9 cellular contexts compared by ENCODE assay signal in the genomic region with DNA sequence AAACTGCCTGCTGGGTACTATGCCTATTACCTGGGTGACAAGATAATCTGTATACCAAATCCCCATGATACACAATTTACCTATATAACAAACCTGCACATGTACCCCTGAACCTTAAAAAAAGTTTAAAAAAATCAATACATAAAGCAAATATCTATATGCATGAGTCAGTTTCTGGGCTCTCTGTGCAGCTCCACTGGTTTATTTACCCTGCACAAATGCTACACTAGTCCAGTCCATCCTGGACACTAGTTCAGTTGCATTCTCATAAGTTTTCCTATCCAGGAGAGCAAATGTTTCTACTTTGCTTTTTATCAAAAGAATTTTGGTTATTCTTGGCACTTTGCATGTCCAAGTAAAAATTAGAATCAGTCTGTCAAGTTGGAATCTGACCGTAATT.
"Had no signal": no experiment of that assay in that cellular context is flagged by ENCODE, and none has a peak within 500 bp of the region (broad histone marks: within the 10 kb centered on the region; RNA-seq: fewer than 3 reads in every experiment).

No MANE protein-coding gene starts in this region.

- ATAC-seq: GM23338, K562 had no signal

- H2AFZ ChIP-seq: GM23338 had no signal

- DNase-seq: H9, HCEC 1CT, IMR-90, KG1 had no signal

- FAIRE-seq: H1, H54, K562 had no signal

- H3K4me2 ChIP-seq: GM23338 had no signal

- H3K4me3 ChIP-seq: GM23338, K562 had no signal

- H3K27ac ChIP-seq: HL-60 had no signal
